Comparison of ENCODE assay signal across 19 cellular contexts in genomic region chrY:4483693-4484092, GRCh38.
DNase-seq lines count a peak whose midpoint lies in the region; ATAC-seq and TF ChIP-seq lines count a peak whose summit lies in the region.
"Had no signal": no experiment of that assay in that cellular context is flagged by ENCODE, and none has a peak within 500 bp of the region (broad histone marks: within the 10 kb centered on the region; RNA-seq: fewer than 3 reads in every experiment).

No MANE protein-coding gene starts in this region.

- no peaks in the 10 kb centered on the region for H3K27me3 Mint-ChIP-seq in endothelial cell (ENCODE audit: unreplicated experiment)
- H3K27me3 Mint-ChIP-seq in CD8-positive, alpha-beta T cell (ENCODE audit: low read depth) = no peaks in the 10 kb centered on the region
- H3K27me3 Mint-ChIP-seq: type B pancreatic cell had no signal

- peak; percentile 67 for TF ChIP-seq RAD21 in neural cell (conservative IDR thresholded peaks at IDR 0.05)

- CTCF ChIA-PET in GM10248 (lab: Yijun Ruan, JAX) = no interaction called here
- CTCF ChIA-PET in CD8-positive, alpha-beta T cell (lab: Charles Lee) = no interaction called here

- H3K9me3 Mint-ChIP-seq in endothelial cell (ENCODE audit: unreplicated experiment) = no peaks in the 10 kb centered on the region
- H3K9me3 Mint-ChIP-seq in CD8-positive, alpha-beta T cell = peaks cover 2% of the 10 kb centered on the region
- H3K9me3 Mint-ChIP-seq: activated naive CD4-positive, alpha-beta T cell treated with anti-CD3 and anti-CD28 coated beads, Interleukin-2, amount 50 U/mL, for 72 hours; nephron; type B pancreatic cell had no signal

- H3K9me3 ChIP-seq in neural cell (ENCODE audit: low read length) = no peaks in the 10 kb centered on the region
- no peaks in the 10 kb centered on the region for H3K9me3 ChIP-seq in CD8-positive, alpha-beta T cell (ENCODE audit: low read length)
- H3K9me3 ChIP-seq: heart left ventricle, right lobe of liver had no signal

- no peak overlapping the region for H3K4me3 ChIP-seq in neural cell (ENCODE audit: low read length)
- no peak overlapping the region for H3K4me3 ChIP-seq in CD8-positive, alpha-beta T cell (ENCODE audit: low read depth, low read length)
- H3K4me3 ChIP-seq: heart left ventricle, right lobe of liver had no signal

- TF ChIP-seq EP300 in neural cell (conservative IDR thresholded peaks at IDR 0.05; ENCODE audit: poor library complexity, severe bottlenecking) = no peak

- H3K4me3 Mint-ChIP-seq in endothelial cell (ENCODE audit: unreplicated experiment) = no peak overlapping the region
- H3K4me3 Mint-ChIP-seq in CD8-positive, alpha-beta T cell = no peak overlapping the region
- H3K4me3 Mint-ChIP-seq: nephron, type B pancreatic cell had no signal

- no peaks in the 10 kb centered on the region for H3K36me3 ChIP-seq in neural cell (ENCODE audit: insufficient read depth, low read length)
- H3K36me3 ChIP-seq in CD8-positive, alpha-beta T cell (ENCODE audit: insufficient read depth, low read length) = no peaks in the 10 kb centered on the region
- H3K36me3 ChIP-seq: heart left ventricle, right lobe of liver had no signal

- no peak overlapping the region for H3K27ac Mint-ChIP-seq in endothelial cell (ENCODE audit: unreplicated experiment)
- H3K27ac Mint-ChIP-seq in CD8-positive, alpha-beta T cell = no peak overlapping the region
- H3K27ac Mint-ChIP-seq: activated naive CD4-positive, alpha-beta T cell treated with anti-CD3 and anti-CD28 coated beads, Interleukin-2, amount 50 U/mL, for 72 hours; nephron; type B pancreatic cell had no signal

- H3F3A ChIP-seq in neural cell (ENCODE audit: insufficient read depth, low read length, poor library complexity, severe bottlenecking) = no peaks in the 10 kb centered on the region

- TF ChIP-seq CTCF in GM10248 (IDR thresholded peaks at IDR 0.05; ENCODE audit: control extremely low read depth, extremely low read depth, low read depth, missing control alignments) = peak; percentile 18
- TF ChIP-seq CTCF in endothelial cell (IDR thresholded peaks at IDR 0.05; ENCODE audit: unreplicated experiment) = peak; percentile 36
- TF ChIP-seq CTCF in neural cell (IDR thresholded peaks at IDR 0.05; ENCODE audit: poor library complexity, severe bottlenecking) = peak; percentile 62
- TF ChIP-seq CTCF in CD8-positive, alpha-beta T cell (IDR thresholded peaks at IDR 0.05) = no peak

- no peaks in the 10 kb centered on the region for H3K27me3 ChIP-seq in neural cell (ENCODE audit: insufficient read depth, low read depth, low read length)
- no peaks in the 10 kb centered on the region for H3K27me3 ChIP-seq in CD8-positive, alpha-beta T cell (ENCODE audit: insufficient read depth, low read length)
- H3K27me3 ChIP-seq: heart left ventricle, right lobe of liver had no signal

- no peaks in the 10 kb centered on the region for H3K36me3 Mint-ChIP-seq in endothelial cell (ENCODE audit: low read depth, unreplicated experiment)
- no peaks in the 10 kb centered on the region for H3K36me3 Mint-ChIP-seq in CD8-positive, alpha-beta T cell
- H3K36me3 Mint-ChIP-seq: activated naive CD4-positive, alpha-beta T cell treated with anti-CD3 and anti-CD28 coated beads, Interleukin-2, amount 50 U/mL, for 72 hours; type B pancreatic cell had no signal

- POLR2A ChIA-PET in GM10248 (lab: Yijun Ruan, JAX) = no interaction called here
- POLR2A ChIA-PET in CD8-positive, alpha-beta T cell (lab: Charles Lee) = no interaction called here

- no peaks in the 10 kb centered on the region for H3K4me1 ChIP-seq in CD8-positive, alpha-beta T cell (ENCODE audit: insufficient read depth, low read length)
- H3K4me1 ChIP-seq: heart left ventricle, right lobe of liver had no signal

- H3K27ac ChIP-seq in neural cell (ENCODE audit: low read length) = no peak overlapping the region
- no peak overlapping the region for H3K27ac ChIP-seq in CD8-positive, alpha-beta T cell (ENCODE audit: low read depth, low read length)
- H3K27ac ChIP-seq: heart left ventricle, right lobe of liver had no signal

- no peaks in the 10 kb centered on the region for H3K9me2 ChIP-seq in neural cell (ENCODE audit: insufficient read depth, low read length)

- H3K4me2 ChIP-seq in neural cell (ENCODE audit: low read length) = no peak overlapping the region

- no peaks in the 10 kb centered on the region for H3K79me2 ChIP-seq in neural cell (replicated peaks; ENCODE audit: insufficient read depth, low read length)

- no peak for ATAC-seq in CD8-positive, alpha-beta T cell
- ATAC-seq in GM21723 (IDR thresholded peaks at IDR 0.05; ENCODE audit: unreplicated experiment) = no peak
- ATAC-seq: activated naive CD4-positive, alpha-beta T cell treated with anti-CD3 and anti-CD28 coated beads, Interleukin-2, amount 50 U/mL, for 72 hours; heart left ventricle; left colon; right lobe of liver had no signal

- H3K4me1 Mint-ChIP-seq in endothelial cell (ENCODE audit: unreplicated experiment) = no peaks in the 10 kb centered on the region
- no peaks in the 10 kb centered on the region for H3K4me1 Mint-ChIP-seq in CD8-positive, alpha-beta T cell (ENCODE audit: low read depth)
- H3K4me1 Mint-ChIP-seq: nephron had no signal

- intact Hi-C loops in CD8-positive, alpha-beta T cell (cut with DNase I, micrococcal nuclease) = no loop called here

- DNase-seq in GM10248 (ENCODE audit: extremely low spot score) = peak; percentile 0
- DNase-seq in LoVo (ENCODE audit: low spot score) = peak; percentile 2
- peak; percentile 4 for DNase-seq in endothelial cell (ENCODE audit: low spot score)
- no peak for DNase-seq in CD8-positive, alpha-beta T cell
- no peak for DNase-seq in activated effector memory CD4-positive, alpha-beta T cell treated with anti-CD3 and anti-CD28 coated beads, Interleukin-2, amount 50 U/mL, for 16 hours
- DNase-seq: activated CD4-positive, alpha-beta T cell treated with anti-CD3 and anti-CD28 coated beads for 1 hour; activated T-cell treated with anti-CD3 and anti-CD28 coated beads for 4 hours; heart left ventricle; IMR-90; left colon; NCI-H1436 treated with DMSO at 0.1 percent for 48 hours; NCI-H748 treated with DMSO at 0.1 percent for 48 hours; right lobe of liver; stimulated activated CD4-positive, alpha-beta T cell treated with anti-CD3 and anti-CD28 coated beads, Interleukin-4, amount 100 ng/mL, for 24 hours had no signal

- H4K20me1 ChIP-seq in neural cell (ENCODE audit: insufficient read depth) = no peaks in the 10 kb centered on the region

- H3K9ac ChIP-seq in neural cell (ENCODE audit: low read length) = no peak overlapping the region

- no peak overlapping the region for H2AFZ ChIP-seq in neural cell (ENCODE audit: low read depth, low read length)

TF ChIP-seq in neural cell, 6 proteins besides CTCF, POLR2A, EP300 and RAD21:
- TF ChIP-seq MXI1 (conservative IDR thresholded peaks at IDR 0.05; ENCODE audit: poor library complexity, severe bottlenecking) (no peak), POLR2AphosphoS5 (IDR thresholded peaks at IDR 0.05) (no peak), TAF1 (IDR thresholded peaks at IDR 0.05; ENCODE audit: low read depth) (no peak), REST (IDR thresholded peaks at IDR 0.05; ENCODE audit: borderline replicate concordance) (no peak), SMC3 (conservative IDR thresholded peaks at IDR 0.05; ENCODE audit: poor library complexity) (peak; percentile 70), EZH2 (IDR thresholded peaks at IDR 0.05; ENCODE audit: borderline replicate concordance, insufficient read depth, low read length, poor library complexity, severe bottlenecking) (no peak)

Comparison
In these comparisons a context has a peak if more than half of its experiments do, and no peak if none do; other contexts are left out.
1. DNase-seq: peak in GM10248 (single experiment), LoVo (single experiment) and endothelial cell (single experiment); none in CD8-positive, alpha-beta T cell (0 of 7) and activated effector memory CD4-positive, alpha-beta T cell treated with anti-CD3 and anti-CD28 coated beads, Interleukin-2, amount 50 U/mL, for 16 hours (single experiment).